Comparison of ENCODE assay signal across 8 cellular contexts in genomic region chr15:43132830-43133428, GRCh38. TPM values are rescaled to one million over a fixed set of nuclear protein-coding genes. Genes with fewer than 3 reads are reported as not detected.
DNase-seq lines count a peak whose midpoint lies in the region; ATAC-seq lines count a peak whose summit lies in the region.

No MANE protein-coding gene starts in this region.

- H3K4me1 Mint-ChIP-seq in effector memory CD8-positive, alpha-beta T cell (ENCODE audit: low read depth in 2 of 2): peaks cover 17 to 20% of the 10 kb centered on the region in 2 donors
- peaks cover 9 to 30% (median 23%) of the 10 kb centered on the region in 4 donors for H3K4me1 Mint-ChIP-seq in naive thymus-derived CD8-positive, alpha-beta T cell

- H3K27me3 Mint-ChIP-seq in effector memory CD8-positive, alpha-beta T cell: peaks cover 5 to 15% of the 10 kb centered on the region in 2 donors
- H3K27me3 Mint-ChIP-seq in naive thymus-derived CD8-positive, alpha-beta T cell: peaks cover 0 to 6% (median 0%) of the 10 kb centered on the region in 5 donors

- no peaks in the 10 kb centered on the region; the same call in 1 of the 2 replicates for H4K20me1 ChIP-seq in BLaER1

- H3K4me3 ChIP-seq in BLaER1: peak overlapping the region; percentile 82

- H3K9me3 Mint-ChIP-seq in effector memory CD8-positive, alpha-beta T cell: no peaks in the 10 kb centered on the region
- H3K9me3 Mint-ChIP-seq in naive thymus-derived CD8-positive, alpha-beta T cell: peaks cover 0 to 9% (median 3%) of the 10 kb centered on the region in 9 donors

- peak overlapping the region; percentile 97 for H3K4me2 ChIP-seq in BLaER1

- peaks cover 19% of the 10 kb centered on the region for H3K4me1 ChIP-seq in BLaER1

- H3K27ac Mint-ChIP-seq in effector memory CD8-positive, alpha-beta T cell: peak overlapping the region; percentile 97 to 99
- H3K27ac Mint-ChIP-seq in naive thymus-derived CD8-positive, alpha-beta T cell: peak overlapping the region; percentile 83 to 96 (median 92)

- no peak for ATAC-seq in effector memory CD8-positive, alpha-beta T cell (replicated peaks)
- ATAC-seq in naive thymus-derived CD8-positive, alpha-beta T cell: no peak
- no peak for ATAC-seq in GM18873 (IDR thresholded peaks at IDR 0.05; ENCODE audit: low FRiP score, unreplicated experiment)
- ATAC-seq in HG03025 (IDR thresholded peaks at IDR 0.05; ENCODE audit: low FRiP score, unreplicated experiment): no peak
- no peak for ATAC-seq in HG02870 (IDR thresholded peaks at IDR 0.05; ENCODE audit: unreplicated experiment)

- peak overlapping the region; percentile 92 to 95 for H3K4me3 Mint-ChIP-seq in effector memory CD8-positive, alpha-beta T cell
- H3K4me3 Mint-ChIP-seq in naive thymus-derived CD8-positive, alpha-beta T cell: peak overlapping the region; percentile 87 to 95 (median 90)

- peak overlapping the region; percentile 83 for H3K9ac ChIP-seq in BLaER1

- DNase-seq in NCI-H146 treated with DMSO at 0.1 percent for 48 hours (lab: John Stamatoyannopoulos, UW; ENCODE audit: unreplicated experiment) (peak; percentile 37), glomerular visceral epithelial cell (ENCODE audit: extremely low spot score) (no peak)
- no peak for DNase-seq in effector memory CD8-positive, alpha-beta T cell
- no peak for DNase-seq in naive thymus-derived CD8-positive, alpha-beta T cell

- POLR2A ChIA-PET in naive thymus-derived CD8-positive, alpha-beta T cell (lab: Charles Lee): interaction anchor here (1.1 to 2.8 kb wide), 3 partner anchors 16 to 53 kb away, joined by 3 to 13 read pairs (median 10); partner anchors contain the start of genes CCNDBP1 and UBR1

- H3K9me3 ChIP-seq in BLaER1: peaks cover 22% of the 10 kb centered on the region

- H3K27ac ChIP-seq in BLaER1: peak overlapping the region; percentile 82

- H3K36me3 Mint-ChIP-seq in effector memory CD8-positive, alpha-beta T cell (ENCODE audit: insufficient read depth): peaks cover 21% of the 10 kb centered on the region
- peaks cover 0 to 14% (median 12%) of the 10 kb centered on the region in 3 donors for H3K36me3 Mint-ChIP-seq in naive thymus-derived CD8-positive, alpha-beta T cell

- no peaks in the 10 kb centered on the region for H3K27me3 ChIP-seq in BLaER1

- peaks cover 16% of the 10 kb centered on the region for H3K36me3 ChIP-seq in BLaER1

RNA-seq across cellular contexts. Expression of gene TMEM62, which starts 0.5 kb away (rescaled TPM):
- 10 to 100 TPM; 16.7 to 17.3 TPM for total RNA-seq in naive thymus-derived CD8-positive, alpha-beta T cell
- polyA plus RNA-seq in naive thymus-derived CD8-positive, alpha-beta T cell: 1 to 10 TPM; 1.6 to 5.8 (median 5.4) TPM

RNA-seq across cellular contexts. Expression of gene UBR1, which starts 27.1 kb away (rescaled TPM):
- total RNA-seq in naive thymus-derived CD8-positive, alpha-beta T cell: 10 to 100 TPM; 48.0 to 52.4 TPM
- polyA plus RNA-seq in naive thymus-derived CD8-positive, alpha-beta T cell: 10 to 100 TPM; 16.1 to 20.8 (median 17.2) TPM

RNA-seq across cellular contexts. Expression of gene CCNDBP1, which starts 52.3 kb away (rescaled TPM):
- total RNA-seq in naive thymus-derived CD8-positive, alpha-beta T cell: 100 to 1,000 TPM; 132 to 143 TPM
- 100 to 1,000 TPM; 146 to 151 (median 147) TPM for polyA plus RNA-seq in naive thymus-derived CD8-positive, alpha-beta T cell
